Comparison of ENCODE assay signal across 8 cellular contexts in the genomic region with DNA sequence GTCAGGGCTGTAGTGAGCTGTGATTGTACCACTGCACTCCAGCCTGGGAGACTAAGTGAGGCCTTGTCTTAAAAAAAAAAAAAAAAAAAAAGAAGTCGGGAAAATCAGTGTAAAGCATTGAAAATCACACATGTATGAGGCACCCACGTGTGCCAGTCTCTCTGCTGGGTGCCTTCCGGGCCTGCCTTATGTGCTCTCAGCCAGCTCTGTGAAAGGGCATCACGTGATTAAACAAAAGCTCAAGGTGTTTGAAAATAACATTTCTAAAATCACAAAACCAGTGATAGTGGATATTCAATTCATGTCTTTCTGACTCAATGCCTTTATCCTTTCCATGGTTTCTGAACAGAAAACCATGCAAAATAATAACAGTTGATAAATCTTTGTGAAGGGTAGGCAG.
"Had no signal": no experiment of that assay in that cellular context is flagged by ENCODE, and none has a peak within 500 bp of the region (broad histone marks: within the 10 kb centered on the region; RNA-seq: fewer than 3 reads in every experiment).

No MANE protein-coding gene starts in this region.

- H3K4me3 Mint-ChIP-seq: GM23338, HFFc6 had no signal

- H3K27ac Mint-ChIP-seq: GM23338, HFFc6 had no signal

- H3K4me1 ChIP-seq: HAP-1 had no signal

- H3K9me3 ChIP-seq: HAP-1 had no signal

- H2AFZ ChIP-seq: GM23338 had no signal

- H3K36me3 ChIP-seq: HAP-1 had no signal

- DNase-seq: H7, HFFc6, IMR-90, KBM-7 had no signal

- H3K4me2 ChIP-seq: GM23338 had no signal

- ATAC-seq: HCT116 had no signal

- H3K27ac ChIP-seq: HL-60 had no signal

- H3K4me3 ChIP-seq: GM23338, HAP-1 had no signal

- H3K9me3 Mint-ChIP-seq: GM23338, HFFc6 had no signal
